In the genomic region with DNA sequence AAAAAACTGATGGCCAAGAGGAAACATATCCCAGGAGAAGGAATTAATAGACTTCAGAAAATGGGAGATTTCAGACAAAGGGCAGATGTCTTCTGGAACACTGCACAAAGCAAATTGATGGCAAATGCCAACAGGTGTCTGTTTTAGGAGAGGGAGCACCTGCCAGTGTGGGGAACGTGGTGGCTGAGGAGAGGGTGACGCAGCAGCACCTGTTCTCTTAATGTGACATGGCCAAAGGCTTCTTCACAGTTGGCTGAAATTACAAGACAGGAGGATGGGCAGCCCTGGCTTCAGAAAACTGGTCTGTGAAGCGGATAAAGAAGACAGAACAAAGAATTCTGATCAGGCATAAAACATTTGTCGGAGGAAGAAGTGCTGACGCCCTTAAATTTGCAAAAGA, we compare ENCODE assay signal across 8 cellular contexts.
DNase-seq lines count a peak whose midpoint lies in the region; ATAC-seq and TF ChIP-seq lines count a peak whose summit lies in the region.

No MANE protein-coding gene starts in this region.

- H2BK15ac ChIP-seq in H9 (ENCODE audit: low read depth, low read length): no peak overlapping the region

- no peak overlapping the region for H3K56ac ChIP-seq in H9 (ENCODE audit: insufficient read length, low read depth, low read length)

- no peak overlapping the region for H2BK20ac ChIP-seq in H9 (ENCODE audit: low read depth, low read length, poor library complexity, severe bottlenecking)

- H3K9me3 ChIP-seq in H9 (ENCODE audit: control insufficient read depth, low read depth, low read length): no peaks in the 10 kb centered on the region

- H3K27ac Mint-ChIP-seq in H9 (peak overlapping the region; percentile 12 to 62 (median 45); a peak in 3 of 7 replicates), glutamatergic neuron (ENCODE audit: unreplicated experiment) (peak overlapping the region; percentile 57)

- no peaks in the 10 kb centered on the region for H3K79me2 ChIP-seq in H9 (ENCODE audit: insufficient read depth, low read length)

- H4K5ac ChIP-seq in H9 (ENCODE audit: insufficient read length, low read depth, low read length): no peak overlapping the region

- no peak for TF ChIP-seq CTCF in H9 (conservative IDR thresholded peaks at IDR 0.05)
- no peak for TF ChIP-seq CTCF in glutamatergic neuron (IDR thresholded peaks at IDR 0.05; ENCODE audit: partially characterized antibody, unreplicated experiment)

- H3K4me1 Mint-ChIP-seq in H9 (peaks cover 26 to 33% of the 10 kb centered on the region in 2 experiments), glutamatergic neuron (ENCODE audit: low read depth, unreplicated experiment) (peaks cover 21% of the 10 kb centered on the region)

- no peak overlapping the region for H3K18ac ChIP-seq in H9 (ENCODE audit: insufficient read length, low read depth, low read length)

- no peaks in the 10 kb centered on the region for H3K79me1 ChIP-seq in H9 (ENCODE audit: insufficient read depth, low read depth, low read length, poor library complexity, severe bottlenecking)

- peaks cover 8% of the 10 kb centered on the region; the same call in 1 of the 2 replicates for H3K4me1 ChIP-seq in H9 (ENCODE audit: insufficient read depth, low read length)

- H3K9me3 Mint-ChIP-seq in H9: no peaks in the 10 kb centered on the region
- peaks cover 6% of the 10 kb centered on the region for H3K9me3 Mint-ChIP-seq in glutamatergic neuron (ENCODE audit: unreplicated experiment)

- no peaks in the 10 kb centered on the region for H3K36me3 Mint-ChIP-seq in H9 (ENCODE audit: insufficient read depth in 1 of 3, low read depth in 3 of 3)
- H3K36me3 Mint-ChIP-seq in glutamatergic neuron (ENCODE audit: unreplicated experiment): no peaks in the 10 kb centered on the region

- H2BK120ac ChIP-seq in H9 (ENCODE audit: low read depth, low read length, poor library complexity, severe bottlenecking): no peak overlapping the region

- DNase-seq in H9 (no peak), NCI-H187 treated with DMSO at 0.1 percent for 48 hours (lab: John Stamatoyannopoulos, UW) (peak; percentile 98), glutamatergic neuron (no peak), medulla oblongata (ENCODE audit: extremely low spot score) (no peak), amniotic stem cell (lab: John Stamatoyannopoulos, UW) (no peak), mesenteric fat pad (ENCODE audit: low spot score) (no peak), dedifferentiated amniotic fluid mesenchymal stem cell (ENCODE audit: extremely low spot score) (no peak)

- no peak overlapping the region for H3K9ac ChIP-seq in H9 (ENCODE audit: extremely low read depth, insufficient read length, low read length)

- H3K4me3 Mint-ChIP-seq in H9: no peak overlapping the region
- H3K4me3 Mint-ChIP-seq in glutamatergic neuron (ENCODE audit: unreplicated experiment): peak overlapping the region; percentile 0

- H3K23ac ChIP-seq in H9 (ENCODE audit: insufficient read length, low read depth, low read length): no peak overlapping the region

- no peak overlapping the region for H4K8ac ChIP-seq in H9 (replicated peaks; ENCODE audit: insufficient read length, low read depth, low read length)

- no peaks in the 10 kb centered on the region for H3K27me3 ChIP-seq in H9 (ENCODE audit: insufficient read depth, low read length)

- peak; percentile 44 for ATAC-seq in GM18511 (IDR thresholded peaks at IDR 0.05; ENCODE audit: unreplicated experiment)

- H2AK5ac ChIP-seq in H9 (ENCODE audit: insufficient read length, low read length): no peak overlapping the region

- H3K14ac ChIP-seq in H9 (ENCODE audit: insufficient read depth, low read length): no peak overlapping the region

- WGBS in H9 (ENCODE audit: extremely low coverage, insufficient read length, low lambda C conversion rate): no CpG with 5 or more reads among the region's 5 CpGs

- no peak overlapping the region for H4K91ac ChIP-seq in H9 (ENCODE audit: insufficient read length, low read depth, low read length)

- no peak overlapping the region for H3K4ac ChIP-seq in H9 (ENCODE audit: low read depth, low read length)

- H2BK5ac ChIP-seq in H9 (ENCODE audit: insufficient read length, low read length): no peak overlapping the region

- H2AFZ ChIP-seq in H9 (ENCODE audit: low read length): no peak overlapping the region

- H3K27me3 Mint-ChIP-seq in H9 (ENCODE audit: low read depth) (peaks cover 3% of the 10 kb centered on the region; the same call in 1 of the 2 replicates), glutamatergic neuron (ENCODE audit: unreplicated experiment) (no peaks in the 10 kb centered on the region)

- no peak overlapping the region for H3K4me2 ChIP-seq in H9 (ENCODE audit: insufficient read depth, insufficient read length, low read length)

- no peak overlapping the region for H3K27ac ChIP-seq in H9 (ENCODE audit: insufficient read length, low read depth, low read length)

- H3K23me2 ChIP-seq in H9 (ENCODE audit: insufficient read length, low read depth, low read length, poor library complexity, severe bottlenecking): no peaks in the 10 kb centered on the region

- H4K20me1 ChIP-seq in H9 (ENCODE audit: control insufficient read depth, insufficient read depth, insufficient read length): no peaks in the 10 kb centered on the region

- no peak overlapping the region for H2BK12ac ChIP-seq in H9 (ENCODE audit: insufficient read length, low read depth, low read length)

- no peak overlapping the region for H3T11ph ChIP-seq in H9 (ENCODE audit: low read length)
